ENCODE assay signal across 16 cellular contexts in genomic region chrX:2935364-2935748, GRCh38.
"Had no signal": no experiment of that assay in that cellular context is flagged by ENCODE, and none has a peak within 500 bp of the region (broad histone marks: within the 10 kb centered on the region; RNA-seq: fewer than 3 reads in every experiment).

No MANE protein-coding gene starts in this region.

- H3K36me3 ChIP-seq: gastroesophageal sphincter, ovary, upper lobe of left lung, WERI-Rb-1 had no signal

- H3K4me1 ChIP-seq: gastroesophageal sphincter had no signal

- H3K4me3 ChIP-seq: coronary artery, gastroesophageal sphincter, ovary, upper lobe of left lung had no signal

- H3K9me3 ChIP-seq: gastroesophageal sphincter had no signal

- H3K27me3 ChIP-seq: gastroesophageal sphincter, ovary, upper lobe of left lung had no signal

- H3K27ac ChIP-seq: coronary artery, gastroesophageal sphincter, ovary, upper lobe of left lung, WERI-Rb-1 had no signal

- DNase-seq: activated CD4-positive, alpha-beta T cell treated with anti-CD3 and anti-CD28 coated beads for 4 hours; activated CD8-positive, alpha-beta memory T cell treated with anti-CD3 and anti-CD28 coated beads, Interleukin-2, amount 50 U/mL, for 48 hours; activated CD8-positive, alpha-beta T cell treated with anti-CD3 and anti-CD28 coated beads, Interleukin-2, amount 10 ng/mL, durations not matched to agents 7 days and 5 days; activated naive CD4-positive, alpha-beta T cell treated with Interleukin-2 at 50 U/mL for 16 hours; central memory CD4-positive, alpha-beta T cell; effector CD4-positive, alpha-beta T cell; islet precursor cell; left ventricle myocardium superior; ovary; stimulated activated CD4-positive, alpha-beta T cell treated with anti-CD3 and anti-CD28 coated beads, Interleukin-2, amount 100 ng/mL, for 48 hours; stimulated activated CD8-positive, alpha-beta memory T cell treated with anti-CD3 and anti-CD28 coated beads, Interleukin-4, amount 100 ng/mL, for 48 hours; T1000; WERI-Rb-1 had no signal
